22 cellular contexts compared by ENCODE assay signal in genomic region chr12:78540621-78541336, GRCh38.
A peak's percentile ranks its signal among the peaks of the same experiment; 100 is the strongest.
DNase-seq lines count a peak whose midpoint lies in the region; ATAC-seq and TF ChIP-seq lines count a peak whose summit lies in the region.
"Had no signal": no experiment of that assay in that cellular context is flagged by ENCODE, and none has a peak within 500 bp of the region (broad histone marks: within the 10 kb centered on the region; RNA-seq: fewer than 3 reads in every experiment).

No MANE protein-coding gene starts in this region.

- no peak for TF ChIP-seq POLR2A in gastrocnemius medialis (IDR thresholded peaks at IDR 0.05)

- peaks cover 21% of the 10 kb centered on the region for H3K27me3 Mint-ChIP-seq in chondrocyte (ENCODE audit: low read depth)
- H3K27me3 Mint-ChIP-seq: B cell; CD4-positive, CD25-positive, alpha-beta regulatory T cell had no signal

- TF ChIP-seq CTCF in GM10248 (IDR thresholded peaks at IDR 0.05; ENCODE audit: control extremely low read depth, extremely low read depth, low read depth, missing control alignments) (no peak), gastrocnemius medialis (IDR thresholded peaks at IDR 0.05 in 4 of 5, conservative IDR thresholded peaks at IDR 0.05 in 1 of 5) (no peak), chondrocyte (IDR thresholded peaks at IDR 0.05) (no peak)

- no peaks in the 10 kb centered on the region for H3K4me1 Mint-ChIP-seq in chondrocyte (ENCODE audit: low read depth)
- H3K4me1 Mint-ChIP-seq: B cell; CD4-positive, CD25-positive, alpha-beta regulatory T cell had no signal

- H3K9me3 ChIP-seq in gastrocnemius medialis, result no peaks in the 10 kb centered on the region
- H3K9me3 ChIP-seq: SK-N-SH had no signal

- ATAC-seq in gastrocnemius medialis, result no peak

- intact Hi-C loops in gastrocnemius medialis (cut with DNase I; ENCODE audit: low total_unique reads), result no loop called here

- no peaks in the 10 kb centered on the region for H3K36me3 ChIP-seq in gastrocnemius medialis

- CTCF ChIA-PET in GM10248 (lab: Yijun Ruan, JAX), result no interaction called here

- no peak overlapping the region for H3K4me3 Mint-ChIP-seq in chondrocyte (ENCODE audit: unreplicated experiment)
- H3K4me3 Mint-ChIP-seq: B cell; CD4-positive, CD25-positive, alpha-beta regulatory T cell; HFFc6 had no signal

- H3K27ac Mint-ChIP-seq in chondrocyte (ENCODE audit: unreplicated experiment), result no peak overlapping the region
- H3K27ac Mint-ChIP-seq: B cell; CD4-positive, CD25-positive, alpha-beta regulatory T cell; HFFc6 had no signal

- peak; percentile 8 for DNase-seq in EL
- peak; percentile 3 for DNase-seq in RPMI7951 (ENCODE audit: low read depth)
- DNase-seq in fibroblast of peridontal ligament (ENCODE audit: extremely low read depth), result peak; percentile 68
- no peak for DNase-seq in OCI-M1 (lab: John Stamatoyannopoulos, UW)
- DNase-seq in GM10248 (ENCODE audit: extremely low spot score), result no peak
- DNase-seq in gastrocnemius medialis, result no peak
- no peak for DNase-seq in chondrocyte (ENCODE audit: low spot score)
- DNase-seq: ACHN; CD4-positive, CD25-positive, alpha-beta regulatory T cell; COR-L47; DMS 273 treated with DMSO at 0.1 percent for 48 hours; DND-41; GF-D8; HFFc6; KG1; NCI-H1436; NCI-H2029; NCI-H2171; NCI-H69; SHP77; SK-N-SH had no signal

- H3K36me3 Mint-ChIP-seq in chondrocyte (ENCODE audit: low read depth), result no peaks in the 10 kb centered on the region
- H3K36me3 Mint-ChIP-seq: CD4-positive, CD25-positive, alpha-beta regulatory T cell had no signal

- H3K27ac ChIP-seq in gastrocnemius medialis, result no peak overlapping the region

- no peaks in the 10 kb centered on the region for H3K4me1 ChIP-seq in gastrocnemius medialis

- H3K4me3 ChIP-seq in gastrocnemius medialis, result no peak overlapping the region

- no peaks in the 10 kb centered on the region for H3K9me3 Mint-ChIP-seq in chondrocyte (ENCODE audit: low read depth)
- H3K9me3 Mint-ChIP-seq: HFFc6 had no signal

- POLR2A ChIA-PET in GM10248 (lab: Yijun Ruan, JAX), result no interaction called here

- H3K27me3 ChIP-seq in gastrocnemius medialis, result no peaks in the 10 kb centered on the region

- in situ Hi-C loops in gastrocnemius medialis (cut with MboI; ENCODE audit: low sequenced_read_pairs in 4 of 4), result no loop called here

Comparison
In these comparisons a context has a peak if more than half of its experiments do, and no peak if none do; other contexts are left out.
1. DNase-seq: peak in EL (single experiment), RPMI7951 (single experiment) and fibroblast of peridontal ligament (single experiment); none in OCI-M1 (single experiment), GM10248 (single experiment), gastrocnemius medialis (0 of 2) and chondrocyte (single experiment).